Comparison of ENCODE assay signal across 8 cellular contexts in the genomic region with DNA sequence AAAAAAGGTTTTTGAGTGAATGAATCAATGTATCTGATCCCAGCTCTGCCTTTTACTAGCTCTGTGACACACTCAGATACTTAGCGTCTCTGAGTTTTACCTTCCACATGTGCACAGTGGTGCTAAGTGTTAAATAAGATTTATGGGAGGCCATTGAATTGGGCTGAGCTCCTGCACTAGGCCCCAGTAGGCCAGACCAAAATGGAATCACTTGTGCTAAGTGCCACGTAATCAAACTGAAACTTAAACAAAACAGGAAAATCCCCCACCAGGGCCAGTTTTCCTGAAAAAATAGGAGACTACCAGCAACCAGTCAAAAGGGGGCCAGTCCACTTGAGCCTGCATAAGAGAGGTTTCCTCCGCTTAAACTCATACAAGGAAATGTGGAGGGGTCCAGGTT. TPM values are rescaled to one million over a fixed set of nuclear protein-coding genes. Genes with fewer than 3 reads are reported as not detected.
DNase-seq lines count a peak whose midpoint lies in the region; ATAC-seq lines count a peak whose summit lies in the region.

No MANE protein-coding gene starts in this region.

- ATAC-seq in activated T-cell treated with anti-CD3 and anti-CD28 coated beads, Interleukin-2, amount 50 U/mL, for 72 hours (replicated peaks in 1 of 2): no peak
- ATAC-seq in memory B cell (ENCODE audit: low read depth): no peak

- peaks cover 26% of the 10 kb centered on the region for H3K4me1 Mint-ChIP-seq in activated T-cell treated with anti-CD3 and anti-CD28 coated beads, Interleukin-2, amount 50 U/mL, for 72 hours (ENCODE audit: low read depth)
- H3K4me1 Mint-ChIP-seq in memory B cell: peaks cover 13% of the 10 kb centered on the region

- H3K36me3 ChIP-seq in adipocyte (ENCODE audit: control insufficient read depth, insufficient read depth, low read length, severe bottlenecking) (no peaks in the 10 kb centered on the region), thymus (ENCODE audit: control insufficient read depth, insufficient read depth) (no peaks in the 10 kb centered on the region)

- H3K9me3 ChIP-seq in adipocyte (ENCODE audit: control insufficient read depth, low read length) (no peaks in the 10 kb centered on the region), thymus (ENCODE audit: control insufficient read depth) (no peaks in the 10 kb centered on the region)

- peaks cover 0 to 1% of the 10 kb centered on the region in 2 donors for H3K36me3 Mint-ChIP-seq in activated T-cell treated with anti-CD3 and anti-CD28 coated beads, Interleukin-2, amount 50 U/mL, for 72 hours (ENCODE audit: insufficient read depth in 2 of 2)
- H3K36me3 Mint-ChIP-seq in memory B cell: no peaks in the 10 kb centered on the region

- H3K4me3 ChIP-seq in adipocyte (ENCODE audit: low read length): peak overlapping the region; percentile 73
- H3K4me3 ChIP-seq in thymus (ENCODE audit: low read length): peak overlapping the region; percentile 49

- peak overlapping the region; percentile 84 for H3K27ac ChIP-seq in thymus (ENCODE audit: low read depth)

- peak overlapping the region; percentile 85 for H3K27ac Mint-ChIP-seq in activated T-cell treated with anti-CD3 and anti-CD28 coated beads, Interleukin-2, amount 50 U/mL, for 72 hours
- no peak overlapping the region for H3K27ac Mint-ChIP-seq in memory B cell

- H3K4me3 Mint-ChIP-seq in activated T-cell treated with anti-CD3 and anti-CD28 coated beads, Interleukin-2, amount 50 U/mL, for 72 hours: peak overlapping the region; percentile 93 to 95
- peak overlapping the region; percentile 69 for H3K4me3 Mint-ChIP-seq in memory B cell

- H3K9me3 Mint-ChIP-seq in activated T-cell treated with anti-CD3 and anti-CD28 coated beads, Interleukin-2, amount 50 U/mL, for 72 hours: no peaks in the 10 kb centered on the region
- no peaks in the 10 kb centered on the region for H3K9me3 Mint-ChIP-seq in memory B cell

- no peak for DNase-seq in activated T-cell treated with anti-CD3 and anti-CD28 coated beads, Interleukin-2, amount 50 U/mL, for 72 hours
- DNase-seq in activated T-cell treated with anti-CD3 and anti-CD28 coated beads for 4 hours: no peak
- DNase-seq in adipocyte (ENCODE audit: low read depth): no peak
- no peak for DNase-seq in memory B cell (ENCODE audit: low spot score in 2 of 2)
- no peak for DNase-seq in cerebellum (ENCODE audit: low spot score)
- DNase-seq in NCI-H345 treated with DMSO at 0.1 percent for 48 hours (lab: John Stamatoyannopoulos, UW; ENCODE audit: unreplicated experiment): no peak
- no peak for DNase-seq in pons (ENCODE audit: low spot score)

- H3K9ac ChIP-seq in adipocyte (ENCODE audit: low read length): peak overlapping the region; percentile 84

- 81% methylated on average over 3 of the region's 3 CpGs for WGBS in thymus

- H3K27me3 ChIP-seq in adipocyte (replicated peaks; ENCODE audit: control insufficient read depth, insufficient read depth, low read length) (no peaks in the 10 kb centered on the region), thymus (ENCODE audit: control insufficient read depth, insufficient read depth) (no peaks in the 10 kb centered on the region)

- H3K4me1 ChIP-seq in adipocyte (ENCODE audit: control insufficient read depth, insufficient read depth, low read length): peaks cover 30% of the 10 kb centered on the region
- H3K4me1 ChIP-seq in thymus (ENCODE audit: control insufficient read depth, insufficient read depth, low read length): peaks cover 8% of the 10 kb centered on the region

- peaks cover 8% of the 10 kb centered on the region for H3K27me3 Mint-ChIP-seq in activated T-cell treated with anti-CD3 and anti-CD28 coated beads, Interleukin-2, amount 50 U/mL, for 72 hours (ENCODE audit: low read depth)
- H3K27me3 Mint-ChIP-seq in memory B cell: peaks cover 16% of the 10 kb centered on the region

RNA-seq across cellular contexts. Expression of a gene that starts 40.9 kb away (rescaled TPM):
- total RNA-seq in activated T-cell treated with anti-CD3 and anti-CD28 coated beads, Interleukin-2, amount 50 U/mL, for 72 hours: under 1 TPM; 0.67 to 0.74 TPM
- polyA plus RNA-seq in thymus: 0.14 TPM
- 0.27 TPM for total RNA-seq in cerebellum
